ENCODE assay signal across 8 cellular contexts in the genomic region with DNA sequence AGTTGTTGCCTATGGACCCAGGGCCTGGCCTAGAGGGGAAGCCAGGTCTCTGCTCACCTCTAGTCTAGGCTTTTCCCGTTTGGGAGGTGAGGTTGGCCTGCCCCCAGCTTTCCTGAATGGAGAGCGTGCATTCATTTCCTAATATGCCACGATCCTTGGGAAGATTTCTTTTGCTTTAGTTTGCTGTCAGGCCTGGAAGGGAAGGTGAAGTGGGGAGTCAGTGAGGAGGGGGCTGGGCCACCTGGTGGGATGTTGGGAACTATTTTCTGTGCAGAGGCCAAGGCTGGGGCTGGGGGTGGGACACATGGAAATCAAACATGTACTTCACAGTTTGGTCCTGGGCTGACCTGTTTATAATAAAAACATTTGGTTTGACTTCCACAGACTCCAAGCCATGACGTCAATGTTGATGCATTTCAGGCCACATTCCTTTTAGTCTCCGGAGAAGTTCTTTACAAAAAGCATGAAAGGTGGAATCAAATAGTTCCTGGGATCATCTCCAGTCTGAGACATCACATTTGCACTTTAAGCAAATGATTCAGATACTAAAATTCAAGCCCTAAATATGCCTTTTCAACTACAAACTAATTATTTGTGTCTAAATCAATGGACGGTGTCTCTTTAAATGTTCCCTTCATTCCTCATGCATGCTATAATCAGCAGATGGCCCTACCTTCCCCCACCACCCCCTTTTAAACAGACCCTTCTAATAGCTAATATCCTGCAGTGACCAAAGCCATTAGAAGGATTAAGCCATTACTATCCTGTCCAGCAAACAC. TPM values are rescaled to one million over a fixed set of nuclear protein-coding genes. Genes with fewer than 3 reads are reported as not detected.
DNase-seq lines count a peak whose midpoint lies in the region; ATAC-seq and TF ChIP-seq lines count a peak whose summit lies in the region.

No MANE protein-coding gene starts in this region.

- H3K9ac ChIP-seq in iPS-15b (ENCODE audit: low read depth, low read length) (peak overlapping the region; percentile 12), skeletal muscle tissue (ENCODE audit: low read depth in 1 of 3, low read length in 3 of 3) (peak overlapping the region in 1 of 3 donors; percentile 73)

- no peak overlapping the region for H3K27ac Mint-ChIP-seq in activated naive CD4-positive, alpha-beta T cell treated with anti-CD3 and anti-CD28 coated beads, Interleukin-2, amount 50 U/mL, for 72 hours

- H3K4me1 ChIP-seq in HEK293 (ENCODE audit: control insufficient read depth, insufficient read depth, low read length) (peaks cover 3% of the 10 kb centered on the region), iPS-15b (ENCODE audit: control insufficient read depth, insufficient read depth, low read length) (peaks cover 26% of the 10 kb centered on the region), skeletal muscle tissue (ENCODE audit: control insufficient read depth in 3 of 3, insufficient read depth in 3 of 3, low read length in 3 of 3) (peaks cover 27 to 39% (median 32%) of the 10 kb centered on the region in 3 donors)

- in situ Hi-C loops in astrocyte of the cerebellum (cut with HindIII; ENCODE audit: low sequenced_read_pairs) = no loop called here

- ATAC-seq in activated naive CD4-positive, alpha-beta T cell treated with anti-CD3 and anti-CD28 coated beads, Interleukin-2, amount 50 U/mL, for 72 hours = no peak

- TF ChIP-seq CTCF in HEK293 (tag by site-specific recombination; IDR thresholded peaks at IDR 0.05) (no peak), astrocyte of the cerebellum (IDR thresholded peaks at IDR 0.05; ENCODE audit: low read depth, low read length, missing control alignments) (no peak)

- DNase-seq in astrocyte of the cerebellum (ENCODE audit: low read depth) = peak; percentile 95
- no peak for DNase-seq in midbrain (lab: John Stamatoyannopoulos, UW)
- DNase-seq in ecto neural progenitor cell (ENCODE audit: low spot score) = no peak
- no peak for DNase-seq in activated naive CD4-positive, alpha-beta T cell treated with anti-CD3 and anti-CD28 coated beads, Interleukin-2, amount 50 U/mL, for 72 hours (ENCODE audit: low spot score in 2 of 2)
- DNase-seq in NOMO-1 treated with dmso at 0.1 percent for 144 hours (lab: John Stamatoyannopoulos, UW; ENCODE audit: unreplicated experiment) = no peak

- H3K27ac ChIP-seq in HEK293 (ENCODE audit: extremely low read depth, low read depth, low read length) (peak overlapping the region; percentile 21; the same call in 1 of the 2 replicates), skeletal muscle tissue (ENCODE audit: low read depth, low read length) (peak overlapping the region; percentile 71)

- no peaks in the 10 kb centered on the region for H3K9me3 Mint-ChIP-seq in activated naive CD4-positive, alpha-beta T cell treated with anti-CD3 and anti-CD28 coated beads, Interleukin-2, amount 50 U/mL, for 72 hours

- POLR2A ChIA-PET in HEK293 (lab: Yijun Ruan, JAX) = interaction anchor here (1.0 kb wide), 1 partner anchor 8 kb away, joined by 3 read pairs; no protein-coding TSS in a partner anchor

- H3K36me3 Mint-ChIP-seq in activated naive CD4-positive, alpha-beta T cell treated with anti-CD3 and anti-CD28 coated beads, Interleukin-2, amount 50 U/mL, for 72 hours = no peaks in the 10 kb centered on the region

- H3K4me3 ChIP-seq in HEK293 (ENCODE audit: low read depth, low read length) (no peak overlapping the region), astrocyte of the cerebellum (ENCODE audit: low read depth, low read length) (no peak overlapping the region), iPS-15b (ENCODE audit: low read depth, low read length) (peak overlapping the region; percentile 41), skeletal muscle tissue (ENCODE audit: low read length in 3 of 3) (no peak overlapping the region)

- peaks cover 19% of the 10 kb centered on the region for H3K27me3 ChIP-seq in iPS-15b (ENCODE audit: control insufficient read depth, insufficient read depth, low read length)
- H3K27me3 ChIP-seq in skeletal muscle tissue (ENCODE audit: control insufficient read depth in 3 of 3, insufficient read depth in 3 of 3, low read length in 3 of 3) = no peaks in the 10 kb centered on the region

- H3K9me3 ChIP-seq in HEK293 (ENCODE audit: control insufficient read depth, insufficient read depth, low read depth, low read length) (no peaks in the 10 kb centered on the region), iPS-15b (ENCODE audit: control insufficient read depth, insufficient read depth, low read length) (no peaks in the 10 kb centered on the region), skeletal muscle tissue (ENCODE audit: control insufficient read depth in 3 of 3, low read length in 3 of 3) (no peaks in the 10 kb centered on the region)

- H3K36me3 ChIP-seq in HEK293 (ENCODE audit: control insufficient read depth in 2 of 2, insufficient read depth in 1 of 2, low read length in 2 of 2) = no peaks in the 10 kb centered on the region
- H3K36me3 ChIP-seq in iPS-15b (ENCODE audit: control insufficient read depth, insufficient read depth, low read length) = no peaks in the 10 kb centered on the region
- H3K36me3 ChIP-seq in skeletal muscle tissue (ENCODE audit: control insufficient read depth in 3 of 3, insufficient read depth in 3 of 3, low read length in 3 of 3) = no peaks in the 10 kb centered on the region

- CTCF ChIA-PET in HEK293 (lab: Yijun Ruan, JAX) = interaction anchor here (0.5 to 1.8 kb wide), 16 partner anchors 8 to 558 kb away, joined by 3 to 14 read pairs (median 4); no protein-coding TSS in a partner anchor

TF ChIP-seq in HEK293, 187 proteins besides CTCF, POLR2A, EP300 and RAD21 (continues in another document):
- TF ChIP-seq, protein P1, sequence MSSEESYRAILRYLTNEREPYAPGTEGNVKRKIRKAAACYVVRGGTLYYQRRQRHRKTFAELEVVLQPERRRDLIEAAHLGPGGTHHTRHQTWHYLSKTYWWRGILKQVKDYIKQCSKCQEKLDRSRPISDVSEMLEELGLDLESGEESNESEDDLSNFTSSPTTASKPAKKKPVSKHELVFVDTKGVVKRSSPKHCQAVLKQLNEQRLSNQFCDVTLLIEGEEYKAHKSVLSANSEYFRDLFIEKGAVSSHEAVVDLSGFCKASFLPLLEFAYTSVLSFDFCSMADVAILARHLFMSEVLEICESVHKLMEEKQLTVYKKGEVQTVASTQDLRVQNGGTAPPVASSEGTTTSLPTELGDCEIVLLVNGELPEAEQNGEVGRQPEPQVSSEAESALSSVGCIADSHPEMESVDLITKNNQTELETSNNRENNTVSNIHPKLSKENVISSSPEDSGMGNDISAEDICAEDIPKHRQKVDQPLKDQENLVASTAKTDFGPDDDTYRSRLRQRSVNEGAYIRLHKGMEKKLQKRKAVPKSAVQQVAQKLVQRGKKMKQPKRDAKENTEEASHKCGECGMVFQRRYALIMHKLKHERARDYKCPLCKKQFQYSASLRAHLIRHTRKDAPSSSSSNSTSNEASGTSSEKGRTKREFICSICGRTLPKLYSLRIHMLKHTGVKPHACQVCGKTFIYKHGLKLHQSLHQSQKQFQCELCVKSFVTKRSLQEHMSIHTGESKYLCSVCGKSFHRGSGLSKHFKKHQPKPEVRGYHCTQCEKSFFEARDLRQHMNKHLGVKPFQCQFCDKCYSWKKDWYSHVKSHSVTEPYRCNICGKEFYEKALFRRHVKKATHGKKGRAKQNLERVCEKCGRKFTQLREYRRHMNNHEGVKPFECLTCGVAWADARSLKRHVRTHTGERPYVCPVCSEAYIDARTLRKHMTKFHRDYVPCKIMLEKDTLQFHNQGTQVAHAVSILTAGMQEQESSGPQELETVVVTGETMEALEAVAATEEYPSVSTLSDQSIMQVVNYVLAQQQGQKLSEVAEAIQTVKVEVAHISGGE (tag by site-specific recombination; conservative IDR thresholded peaks at IDR 0.05; ENCODE audit: low read depth) = no peak
- no peak for TF ChIP-seq ZNF791 (tag by site-specific recombination; IDR thresholded peaks at IDR 0.05)
- no peak for TF ChIP-seq SP3 (tag by site-specific recombination; IDR thresholded peaks at IDR 0.05)
- no peak for TF ChIP-seq SP2 (tag by site-specific recombination; IDR thresholded peaks at IDR 0.05)
- no peak for TF ChIP-seq ZNF416 (tag by site-specific recombination; IDR thresholded peaks at IDR 0.05)
- no peak for TF ChIP-seq ZNF76 (tag by site-specific recombination; IDR thresholded peaks at IDR 0.05; ENCODE audit: borderline replicate concordance, low read depth)
- no peak for TF ChIP-seq ZNF223 (tag by site-specific recombination; IDR thresholded peaks at IDR 0.05)
- no peak for TF ChIP-seq KLF10 (tag by site-specific recombination; IDR thresholded peaks at IDR 0.05)
- TF ChIP-seq, protein P2, sequence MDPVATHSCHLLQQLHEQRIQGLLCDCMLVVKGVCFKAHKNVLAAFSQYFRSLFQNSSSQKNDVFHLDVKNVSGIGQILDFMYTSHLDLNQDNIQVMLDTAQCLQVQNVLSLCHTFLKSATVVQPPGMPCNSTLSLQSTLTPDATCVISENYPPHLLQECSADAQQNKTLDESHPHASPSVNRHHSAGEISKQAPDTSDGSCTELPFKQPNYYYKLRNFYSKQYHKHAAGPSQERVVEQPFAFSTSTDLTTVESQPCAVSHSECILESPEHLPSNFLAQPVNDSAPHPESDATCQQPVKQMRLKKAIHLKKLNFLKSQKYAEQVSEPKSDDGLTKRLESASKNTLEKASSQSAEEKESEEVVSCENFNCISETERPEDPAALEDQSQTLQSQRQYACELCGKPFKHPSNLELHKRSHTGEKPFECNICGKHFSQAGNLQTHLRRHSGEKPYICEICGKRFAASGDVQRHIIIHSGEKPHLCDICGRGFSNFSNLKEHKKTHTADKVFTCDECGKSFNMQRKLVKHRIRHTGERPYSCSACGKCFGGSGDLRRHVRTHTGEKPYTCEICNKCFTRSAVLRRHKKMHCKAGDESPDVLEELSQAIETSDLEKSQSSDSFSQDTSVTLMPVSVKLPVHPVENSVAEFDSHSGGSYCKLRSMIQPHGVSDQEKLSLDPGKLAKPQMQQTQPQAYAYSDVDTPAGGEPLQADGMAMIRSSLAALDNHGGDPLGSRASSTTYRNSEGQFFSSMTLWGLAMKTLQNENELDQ (tag by site-specific recombination; IDR thresholded peaks at IDR 0.05; ENCODE audit: low read depth) = no peak
- TF ChIP-seq ZNF366 (tag by site-specific recombination; conservative IDR thresholded peaks at IDR 0.05) = no peak
- no peak for TF ChIP-seq GLIS1 (tag by site-specific recombination; IDR thresholded peaks at IDR 0.05)
- TF ChIP-seq ZNF501 (tag by site-specific recombination; IDR thresholded peaks at IDR 0.05) = no peak
- no peak for TF ChIP-seq ZNF571 (tag by site-specific recombination; IDR thresholded peaks at IDR 0.05)
- no peak for TF ChIP-seq ZNF133 (tag by site-specific recombination; IDR thresholded peaks at IDR 0.05)
- TF ChIP-seq ZNF585B (tag by site-specific recombination; IDR thresholded peaks at IDR 0.05) = no peak
- no peak for TF ChIP-seq ZNF239 (tag by site-specific recombination; IDR thresholded peaks at IDR 0.05)

RNA-seq across cellular contexts. Expression of a gene that starts 41.5 kb away (rescaled TPM):
- total RNA-seq in skeletal muscle tissue = 11.5 TPM
- total RNA-seq in activated naive CD4-positive, alpha-beta T cell treated with anti-CD3 and anti-CD28 coated beads, Interleukin-2, amount 50 U/mL, for 72 hours = not detected

Comparison
In these comparisons a context has a peak if more than half of its experiments do, and no peak if none do; other contexts are left out.
1. RNA of a gene that starts 41.5 kb away (total RNA-seq): 11.5 TPM in skeletal muscle tissue (single experiment); not detected in activated naive CD4-positive, alpha-beta T cell treated with anti-CD3 and anti-CD28 coated beads, Interleukin-2, amount 50 U/mL, for 72 hours; every median in the first group is over 10 times any median in the second.